In genomic region chr19:46860846-46861690, GRCh38 we compare ENCODE assay signal across 8 cellular contexts. TPM values are rescaled to one million over a fixed set of nuclear protein-coding genes. Genes with fewer than 3 reads are reported as not detected.
A peak's percentile ranks its signal among the peaks of the same experiment; 100 is the strongest.
DNase-seq lines count a peak whose midpoint lies in the region; ATAC-seq and TF ChIP-seq lines count a peak whose summit lies in the region.

Gene ARHGAP35 (plus strand): TSS chr19:46860997. CDS start chr19:46918676, 57,679 bp downstream.

- TF ChIP-seq CTCF in thoracic aorta (IDR thresholded peaks at IDR 0.05), result no peak

- H3K4me1 ChIP-seq in endocrine pancreas (ENCODE audit: control insufficient read depth, insufficient read depth, low read length) (peaks cover 10% of the 10 kb centered on the region), mesodermal cell (ENCODE audit: control insufficient read depth, insufficient read depth, low read length, poor library complexity, severe bottlenecking) (peaks cover 14% of the 10 kb centered on the region), thoracic aorta (ENCODE audit: control insufficient read depth in 1 of 2, low read depth in 2 of 2) (peaks cover 37 to 52% of the 10 kb centered on the region in 2 donors)

- H3K36me3 ChIP-seq in endocrine pancreas (ENCODE audit: control insufficient read depth, insufficient read depth, low read length) (no peaks in the 10 kb centered on the region), mesodermal cell (ENCODE audit: control insufficient read depth, insufficient read depth, low read length) (peaks cover 11% of the 10 kb centered on the region), thoracic aorta (no peaks in the 10 kb centered on the region)

- peak within 1 kb of the TSS; percentile 62 for H3K4me3 ChIP-seq in endocrine pancreas (ENCODE audit: control insufficient read depth, insufficient read depth, low read length)
- H3K4me3 ChIP-seq in mesodermal cell (ENCODE audit: extremely low read depth, insufficient read depth, low read length, poor library complexity, severe bottlenecking), result peak within 1 kb of the TSS; percentile 64
- peak within 1 kb of the TSS; percentile 97 for H3K4me3 ChIP-seq in thoracic aorta

- WGBS in mesodermal cell (ENCODE audit: insufficient coverage in 2 of 2), 2 experiments, result 0 to 1% methylated on average over 20 to 30 of the region's 91 CpGs

- H3K9me3 ChIP-seq in endocrine pancreas (ENCODE audit: control insufficient read depth, low read length) (no peaks in the 10 kb centered on the region), mesodermal cell (ENCODE audit: control insufficient read depth, low read length) (no peaks in the 10 kb centered on the region), thoracic aorta (no peaks in the 10 kb centered on the region)

- H3K27me3 ChIP-seq in endocrine pancreas (ENCODE audit: control insufficient read depth, insufficient read depth, low read length) (no peaks in the 10 kb centered on the region), thoracic aorta (replicated peaks; ENCODE audit: insufficient read depth) (no peaks in the 10 kb centered on the region)

- H3K27ac ChIP-seq in mesodermal cell (ENCODE audit: low read depth, low read length, severe bottlenecking) (peak within 1 kb of the TSS; percentile 99), thoracic aorta (peak within 1 kb of the TSS; percentile 98 to 99)

- H3K9ac ChIP-seq in endocrine pancreas (ENCODE audit: control insufficient read depth, insufficient read depth, low read length), result peak within 1 kb of the TSS; percentile 38

- DNase-seq in NCI-H510A (lab: John Stamatoyannopoulos, UW) (peak; percentile 72), NCI-H510A treated with DMSO at 0.1 percent for 48 hours (lab: John Stamatoyannopoulos, UW) (no peak), thoracic aorta (ENCODE audit: low spot score) (no peak)
- DNase-seq in activated CD4-positive, alpha-beta T cell treated with anti-CD3 and anti-CD28 coated beads for 48 hours, result peak; percentile 18

- ATAC-seq in HG03457 (IDR thresholded peaks at IDR 0.05; ENCODE audit: unreplicated experiment) (peak; percentile 4), thoracic aorta (ENCODE audit: insufficient number of reproducible peaks, low FRiP score, low read depth) (peak; percentile 23), GM21390 (IDR thresholded peaks at IDR 0.05; ENCODE audit: unreplicated experiment) (no peak)

RNA-seq across cellular contexts. Expression of gene ARHGAP35, which starts in this region (rescaled TPM):
- polyA plus RNA-seq in mesodermal cell (2013, experiment 1 of 2), result 33.0 TPM
- polyA plus RNA-seq in mesodermal cell (2013, experiment 2 of 2), result 30.4 TPM
- 10 to 100 TPM; 42.9 to 51.1 TPM for total RNA-seq in thoracic aorta

Comparison
In these comparisons a context has a peak if more than half of its experiments do, and no peak if none do; other contexts are left out.
1. DNase-seq: peak in NCI-H510A (single experiment) and activated CD4-positive, alpha-beta T cell treated with anti-CD3 and anti-CD28 coated beads for 48 hours (single experiment); none in NCI-H510A treated with DMSO at 0.1 percent for 48 hours (single experiment) and thoracic aorta (single experiment).
2. Peak in every context shown above with its lines, with median percentiles within 50 percentile points of each other: H3K4me3 ChIP-seq.